In genomic region chr1:111199881-111200801, GRCh38 we compare ENCODE assay signal across 8 cellular contexts. TPM values are rescaled to one million over a fixed set of nuclear protein-coding genes. Genes with fewer than 3 reads are reported as not detected.
DNase-seq lines count a peak whose midpoint lies in the region; ATAC-seq and TF ChIP-seq lines count a peak whose summit lies in the region.

DENND2D (minus strand) TSS chr1:111200646; CDS start chr1:111200459, 187 bp downstream.

- H3K79me2 ChIP-seq in Loucy (ENCODE audit: insufficient read depth, low read length): no peaks in the 10 kb centered on the region

- peak within 1 kb of the TSS; percentile 50 for H3K4me2 ChIP-seq in Loucy (ENCODE audit: low read depth, low read length, poor library complexity, severe bottlenecking)

- peak within 1 kb of the TSS; percentile 48 for H3K4me3 ChIP-seq in Loucy (ENCODE audit: low read length, poor library complexity, severe bottlenecking)

- peak; percentile 85 for DNase-seq in activated CD8-positive, alpha-beta memory T cell treated with anti-CD3 and anti-CD28 coated beads for 24 hours
- peak; percentile 45 for DNase-seq in left cardiac atrium
- peak in 2 of 3 donors; percentile 56 to 64 for DNase-seq in stimulated activated CD4-positive, alpha-beta T cell treated with anti-CD3 and anti-CD28 coated beads, Interleukin-12 subunit alpha, Interleukin-12 subunit beta, amount 100 ng/mL, for 48 hours (ENCODE audit: low read depth in 2 of 3, low spot score in 1 of 3)
- DNase-seq in NCI-H187 treated with DMSO at 0.1 percent for 48 hours (lab: John Stamatoyannopoulos, UW): no peak
- DNase-seq in NCI-H1694 (lab: John Stamatoyannopoulos, UW): no peak
- no peak for DNase-seq in NCI-H526 (lab: John Stamatoyannopoulos, UW)

- peak within 1 kb of the TSS; percentile 75 for H3K9ac ChIP-seq in Loucy (ENCODE audit: low read depth, low read length, poor library complexity, severe bottlenecking)

- H3K36me3 ChIP-seq in Loucy (ENCODE audit: insufficient read depth, low read length): no peaks in the 10 kb centered on the region

- H3K4me1 ChIP-seq in Loucy (ENCODE audit: insufficient read depth, low read length, poor library complexity, severe bottlenecking): peaks cover 76% of the 10 kb centered on the region

- H2AFZ ChIP-seq in Loucy (ENCODE audit: low read length): 0 out of 2 replicates have a peak within 1 kb of the TSS, but pooled peaks have one; percentile 19

- no peaks in the 10 kb centered on the region for H3K9me2 ChIP-seq in Loucy (replicated peaks; ENCODE audit: low read depth, low read length)

- intact Hi-C loops in left cardiac atrium (cut with DNase I): no loop called here

- no peaks in the 10 kb centered on the region for H3K9me3 ChIP-seq in Loucy (ENCODE audit: insufficient read depth, low read depth, low read length)

- no peak for TF ChIP-seq CTCF in Loucy (conservative IDR thresholded peaks at IDR 0.05; ENCODE audit: low read length)

- H4K20me1 ChIP-seq in Loucy (ENCODE audit: insufficient read depth, low read length, poor library complexity, severe bottlenecking): no peaks in the 10 kb centered on the region

- ATAC-seq in left cardiac atrium (peak; percentile 17 to 42), GM18498 (IDR thresholded peaks at IDR 0.05; ENCODE audit: unreplicated experiment) (no peak)

- no peaks in the 10 kb centered on the region for H3F3A ChIP-seq in Loucy (ENCODE audit: low read depth)

- no peaks in the 10 kb centered on the region for H3K27me3 ChIP-seq in Loucy (ENCODE audit: insufficient read depth, low read length, poor library complexity, severe bottlenecking)

RNA-seq across cellular contexts. Expression of gene DENND2D, which starts in this region (rescaled TPM):
- total RNA-seq in left cardiac atrium: 10 to 100 TPM in 1 of 2 donors, 1 to 10 TPM in 1; 8.6 to 10.6 TPM

Comparison
In these comparisons a context has a peak if more than half of its experiments do, and no peak if none do; other contexts are left out.
1. DNase-seq: peak in activated CD8-positive, alpha-beta memory T cell treated with anti-CD3 and anti-CD28 coated beads for 24 hours (single experiment), left cardiac atrium (single experiment) and stimulated activated CD4-positive, alpha-beta T cell treated with anti-CD3 and anti-CD28 coated beads, Interleukin-12 subunit alpha, Interleukin-12 subunit beta, amount 100 ng/mL, for 48 hours (2 of 3); none in NCI-H187 treated with DMSO at 0.1 percent for 48 hours (single experiment), NCI-H1694 (single experiment) and NCI-H526 (0 of 2).